1 cellular context compared by ENCODE assay signal in genomic region chr22:38505595-38506117, GRCh38.
TF ChIP-seq lines count a peak whose summit lies in the region.

No MANE protein-coding gene starts in this region.

TF ChIP-seq in HepG2, 621 proteins besides CTCF, POLR2A, EP300 and RAD21 (continued from another document and continues in another):
- TF ChIP-seq HBP1 (CRISPR knock-in tag; IDR thresholded peaks at IDR 0.05; ENCODE audit: low read depth) (no peak), PITX1 (CRISPR knock-in tag; IDR thresholded peaks at IDR 0.05) (no peak), CERS6 (CRISPR knock-in tag; IDR thresholded peaks at IDR 0.05) (no peak), MBNL3 (CRISPR knock-in tag; conservative IDR thresholded peaks at IDR 0.05) (no peak), ZNF232 (CRISPR knock-in tag; IDR thresholded peaks at IDR 0.05; ENCODE audit: borderline replicate concordance) (no peak), NFE2L1 (CRISPR knock-in tag; IDR thresholded peaks at IDR 0.05; ENCODE audit: borderline replicate concordance) (no peak), KLF13 (CRISPR knock-in tag; IDR thresholded peaks at IDR 0.05) (no peak), NFYC (CRISPR knock-in tag; IDR thresholded peaks at IDR 0.05) (no peak), KLF9 (CRISPR knock-in tag; IDR thresholded peaks at IDR 0.05; ENCODE audit: low read depth) (no peak), MXI1 (IDR thresholded peaks at IDR 0.05; ENCODE audit: borderline replicate concordance, low read depth, low read length) (no peak), JUN (CRISPR knock-in tag; IDR thresholded peaks at IDR 0.05) (no peak), SIX4 (CRISPR knock-in tag; IDR thresholded peaks at IDR 0.05) (no peak), PAX8 (CRISPR knock-in tag; IDR thresholded peaks at IDR 0.05; ENCODE audit: borderline replicate concordance) (peak; percentile 83; the same call in 1 of the 2 replicates), ZNF546 (CRISPR knock-in tag; conservative IDR thresholded peaks at IDR 0.05) (no peak), HNF1A (IDR thresholded peaks at IDR 0.05; ENCODE audit: low read depth) (no peak), HNF1A (CRISPR knock-in tag; IDR thresholded peaks at IDR 0.05; ENCODE audit: borderline replicate concordance) (no peak), HMG20B (CRISPR knock-in tag; conservative IDR thresholded peaks at IDR 0.05) (no peak), ASH2L (IDR thresholded peaks at IDR 0.05; ENCODE audit: insufficient read length, low read depth, low read length) (no peak), ZSCAN12 (CRISPR knock-in tag; IDR thresholded peaks at IDR 0.05) (no peak), ZNF704 (CRISPR knock-in tag; IDR thresholded peaks at IDR 0.05; ENCODE audit: borderline replicate concordance) (no peak), ZBTB44 (CRISPR knock-in tag; IDR thresholded peaks at IDR 0.05) (no peak), ZNF7 (CRISPR knock-in tag; IDR thresholded peaks at IDR 0.05) (no peak), TGIF2 (CRISPR knock-in tag; IDR thresholded peaks at IDR 0.05) (no peak), MTA1 (CRISPR knock-in tag; IDR thresholded peaks at IDR 0.05; ENCODE audit: borderline replicate concordance) (no peak), CBX5 (CRISPR knock-in tag; IDR thresholded peaks at IDR 0.05; ENCODE audit: borderline replicate concordance) (no peak), ZNF772 (CRISPR knock-in tag; IDR thresholded peaks at IDR 0.05) (peak; percentile 77), NCOR1 (IDR thresholded peaks at IDR 0.05; ENCODE audit: borderline replicate concordance, low read length) (0 out of 2 replicates have a peak, but pooled peaks have one; percentile 17), CEBPG (CRISPR knock-in tag; IDR thresholded peaks at IDR 0.05) (no peak), ZNF883 (CRISPR knock-in tag; IDR thresholded peaks at IDR 0.05; ENCODE audit: not compliant biosample characterization) (no peak), SNRNP70 (IDR thresholded peaks at IDR 0.05; ENCODE audit: low read depth, low read length) (no peak), ZNF792 (CRISPR knock-in tag; IDR thresholded peaks at IDR 0.05) (peak; percentile 24; the same call in 1 of the 2 replicates), ZNF770 (CRISPR knock-in tag; IDR thresholded peaks at IDR 0.05) (0 out of 2 replicates have a peak, but pooled peaks have one; percentile 4), SMARCE1 (IDR thresholded peaks at IDR 0.05; ENCODE audit: borderline replicate concordance) (no peak), ZFAT (CRISPR knock-in tag; conservative IDR thresholded peaks at IDR 0.05) (0 out of 2 replicates have a peak, but pooled peaks have one; percentile 42), SMAD9 (CRISPR knock-in tag; IDR thresholded peaks at IDR 0.05) (no peak), MTA3 (CRISPR knock-in tag; IDR thresholded peaks at IDR 0.05) (no peak), GMEB2 (CRISPR knock-in tag; IDR thresholded peaks at IDR 0.05; ENCODE audit: low read depth) (no peak), ZNF768 (CRISPR knock-in tag; IDR thresholded peaks at IDR 0.05) (no peak; the same call in 1 of the 2 replicates), KLF16 (CRISPR knock-in tag; IDR thresholded peaks at IDR 0.05) (no peak; a peak in 1 of 4 replicates), MEF2D (CRISPR knock-in tag; IDR thresholded peaks at IDR 0.05) (no peak), KAT2B (IDR thresholded peaks at IDR 0.05; ENCODE audit: borderline replicate concordance, low read depth, low read length) (no peak), ZNF75D (CRISPR knock-in tag; IDR thresholded peaks at IDR 0.05; ENCODE audit: borderline replicate concordance) (no peak), REST (IDR thresholded peaks at IDR 0.05; ENCODE audit: borderline replicate concordance in 1 of 2, low read depth in 1 of 2, low read length in 2 of 2) (no peak), ZNF225 (CRISPR knock-in tag; IDR thresholded peaks at IDR 0.05) (peak; percentile 48; the same call in 1 of the 2 replicates), ZNF331 (CRISPR knock-in tag; IDR thresholded peaks at IDR 0.05) (no peak), ZBTB10 (CRISPR knock-in tag; IDR thresholded peaks at IDR 0.05; ENCODE audit: borderline replicate concordance) (no peak), GABPB1 (CRISPR knock-in tag; IDR thresholded peaks at IDR 0.05) (peak; percentile 61; the same call in 1 of the 2 replicates)
